ENCODE assay signal across 14 cellular contexts in genomic region chr6:125807293-125807692, GRCh38.
DNase-seq lines count a peak whose midpoint lies in the region; ATAC-seq and TF ChIP-seq lines count a peak whose summit lies in the region.
"Had no signal": no experiment of that assay in that cellular context is flagged by ENCODE, and none has a peak within 500 bp of the region (broad histone marks: within the 10 kb centered on the region; RNA-seq: fewer than 3 reads in every experiment).

No MANE protein-coding gene starts in this region.

- H3K4me2 ChIP-seq in SU-DHL-6 (ENCODE audit: low read depth, low read length, poor library complexity, severe bottlenecking): no peak overlapping the region

- H3K9me3 ChIP-seq in SU-DHL-6 (ENCODE audit: insufficient read depth, low read length): no peaks in the 10 kb centered on the region
- H3K9me3 ChIP-seq: right atrium auricular region had no signal

- H3K27ac ChIP-seq in SU-DHL-6 (ENCODE audit: low read depth, low read length): peak overlapping the region; percentile 14
- H3K27ac ChIP-seq: C4-2B, right atrium auricular region had no signal

- no peak overlapping the region for H3K4me3 ChIP-seq in SU-DHL-6 (ENCODE audit: insufficient read depth, low read length, poor library complexity, severe bottlenecking)
- H3K4me3 ChIP-seq: K562, right atrium auricular region had no signal

- no peak overlapping the region for H2AFZ ChIP-seq in SU-DHL-6 (ENCODE audit: low read depth, low read length, severe bottlenecking)

- peaks cover 22% of the 10 kb centered on the region; the same call in 1 of the 2 replicates for H3F3A ChIP-seq in SU-DHL-6 (ENCODE audit: insufficient read depth)

- no peak overlapping the region for H3K9ac ChIP-seq in SU-DHL-6 (ENCODE audit: low read length)

- no peaks in the 10 kb centered on the region for H3K9me2 ChIP-seq in SU-DHL-6 (replicated peaks; ENCODE audit: insufficient read depth, low read length)

- H3K27me3 ChIP-seq in SU-DHL-6 (ENCODE audit: low read length): no peaks in the 10 kb centered on the region
- H3K27me3 ChIP-seq: right atrium auricular region had no signal

- in situ Hi-C loops in KBM-7 (cut with MboI; ENCODE audit: low pct_unique_long_range_greater_than_20kb, low sequenced_read_pairs): no loop called here

- H3K79me2 ChIP-seq in SU-DHL-6 (ENCODE audit: insufficient read depth, low read length): peaks cover 96% of the 10 kb centered on the region

- DNase-seq in islet precursor cell: no peak
- no peak for DNase-seq in KBM-7
- no peak for DNase-seq in GM19238 (ENCODE audit: insufficient read length, low spot score)
- DNase-seq in NCI-H1930 (lab: John Stamatoyannopoulos, UW): no peak
- DNase-seq: midbrain, NCI-H2171 treated with DMSO at 0.1 percent for 48 hours had no signal

- ATAC-seq in GM18502 (IDR thresholded peaks at IDR 0.05; ENCODE audit: poor library complexity, unreplicated experiment): peak; percentile 49
- ATAC-seq in GM19351 (IDR thresholded peaks at IDR 0.05; ENCODE audit: unreplicated experiment): peak; percentile 36
- ATAC-seq in HG02885 (IDR thresholded peaks at IDR 0.05; ENCODE audit: poor library complexity, unreplicated experiment): peak; percentile 57
- ATAC-seq: HCT116, K562 had no signal

- no peak for TF ChIP-seq CTCF in SU-DHL-6 (IDR thresholded peaks at IDR 0.05; ENCODE audit: insufficient read depth, low read length, poor library complexity, severe bottlenecking)

- peaks cover 10% of the 10 kb centered on the region for H3K36me3 ChIP-seq in SU-DHL-6 (ENCODE audit: low read length)
- H3K36me3 ChIP-seq: right atrium auricular region had no signal

- peaks cover 4% of the 10 kb centered on the region; the same call in 1 of the 2 replicates for H4K20me1 ChIP-seq in SU-DHL-6 (ENCODE audit: low read depth, low read length)
